Comparison of ENCODE assay signal across 1 cellular context in genomic region chr1:6410248-6410893, GRCh38.
A peak's percentile ranks its signal among the peaks of the same experiment; 100 is the strongest.
TF ChIP-seq lines count a peak whose summit lies in the region.

No MANE protein-coding gene starts in this region.

TF ChIP-seq in WTC11, 78 proteins besides CTCF, POLR2A, EP300 and RAD21 (continued from another document):
- TF ChIP-seq GABPB1 (CRISPR knock-in tag; IDR thresholded peaks at IDR 0.05) (peak; percentile 94), ZNF671 (CRISPR knock-in tag; IDR thresholded peaks at IDR 0.05) (no peak), ZSCAN18 (CRISPR knock-in tag; IDR thresholded peaks at IDR 0.05) (no peak), NFYB (CRISPR knock-in tag; conservative IDR thresholded peaks at IDR 0.05; ENCODE audit: low read depth) (no peak)
